Comparison of ENCODE assay signal across 1 cellular context in genomic region chr4:120691106-120691505, GRCh38.
TF ChIP-seq lines count a peak whose summit lies in the region.

No MANE protein-coding gene starts in this region.

TF ChIP-seq in IMR-90, 13 proteins besides CTCF, POLR2A, EP300 and RAD21 (continued from another document):
- TF ChIP-seq ELK1 (IDR thresholded peaks at IDR 0.05; ENCODE audit: borderline replicate concordance, low read depth, low read length) (no peak), SMC3 (IDR thresholded peaks at IDR 0.05; ENCODE audit: low read depth, low read length) (no peak), USF2 (IDR thresholded peaks at IDR 0.05; ENCODE audit: low read depth, low read length) (no peak), NFE2L2 (IDR thresholded peaks at IDR 0.05; ENCODE audit: low read depth, low read length) (no peak), MAZ (IDR thresholded peaks at IDR 0.05; ENCODE audit: borderline replicate concordance, low read depth, low read length) (no peak), RFX5 (IDR thresholded peaks at IDR 0.05; ENCODE audit: low read depth, low read length) (no peak), BHLHE40 (IDR thresholded peaks at IDR 0.05; ENCODE audit: low read depth, low read length) (no peak), MAFK (IDR thresholded peaks at IDR 0.05; ENCODE audit: low read depth, low read length) (no peak), CHD1 (IDR thresholded peaks at IDR 0.05; ENCODE audit: low read depth, low read length) (no peak), CEBPB (IDR thresholded peaks at IDR 0.05; ENCODE audit: low read depth, low read length) (no peak), MXI1 (IDR thresholded peaks at IDR 0.05; ENCODE audit: borderline replicate concordance, low read depth, low read length) (no peak), FOS (IDR thresholded peaks at IDR 0.05; ENCODE audit: low read depth, low read length) (no peak)
